15 cellular contexts compared by ENCODE assay signal in the genomic region with DNA sequence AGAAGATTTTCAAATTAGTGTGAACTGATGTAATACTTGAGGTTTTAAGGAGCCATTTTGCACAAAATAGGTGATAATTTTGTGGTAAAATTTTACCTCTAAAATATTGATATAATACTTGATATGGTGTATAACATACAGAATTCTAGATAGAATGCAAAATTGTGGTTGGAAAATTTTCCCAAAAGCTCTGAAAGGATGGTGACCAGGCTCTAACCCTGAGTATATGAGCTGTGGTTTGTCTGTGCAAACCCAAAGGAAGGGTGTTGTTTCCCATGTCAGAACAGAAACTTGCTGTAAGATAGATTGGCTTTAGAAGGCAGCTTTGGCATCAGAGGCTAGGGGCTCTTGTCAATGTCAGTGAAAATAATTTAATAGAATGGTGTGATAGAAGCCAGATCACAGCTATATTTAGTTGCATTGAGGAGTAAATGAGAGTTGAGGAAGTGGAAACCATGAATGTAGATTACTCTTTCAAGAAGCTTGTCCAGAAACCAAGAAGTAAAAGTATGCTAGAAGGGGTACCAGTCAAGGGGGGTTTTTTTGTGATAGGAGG.
DNase-seq lines count a peak whose midpoint lies in the region; ATAC-seq and TF ChIP-seq lines count a peak whose summit lies in the region.
"Had no signal": no experiment of that assay in that cellular context is flagged by ENCODE, and none has a peak within 500 bp of the region (broad histone marks: within the 10 kb centered on the region; RNA-seq: fewer than 3 reads in every experiment).

No MANE protein-coding gene starts in this region.

- peaks cover 36% of the 10 kb centered on the region for H3K4me1 Mint-ChIP-seq in activated naive CD8-positive, alpha-beta T cell treated with anti-CD3 and anti-CD28 coated beads, Interleukin-2, amount 10 ng/mL, durations not matched to agents 7 days and 5 days
- H3K4me1 Mint-ChIP-seq in stimulated activated naive CD8-positive, alpha-beta T cell treated with anti-CD3 and anti-CD28 coated beads, Interleukin-15, Interleukin-2, amounts not matched to agents 100 ng/mL and 50 ng/mL, for 24 hours (ENCODE audit: low read depth), result peaks cover 72% of the 10 kb centered on the region

- H3K9me2 ChIP-seq in Loucy (replicated peaks; ENCODE audit: low read depth, low read length), result no peaks in the 10 kb centered on the region

- DNase-seq in left ventricle myocardium superior (no peak), cardiac septum (ENCODE audit: low spot score) (no peak), stomach (no peak), RWPE1 (ENCODE audit: low spot score) (no peak)
- no peak for DNase-seq in activated naive CD8-positive, alpha-beta T cell treated with anti-CD3 and anti-CD28 coated beads, Interleukin-2, amount 10 ng/mL, durations not matched to agents 7 days and 5 days
- DNase-seq in effector CD8-positive, alpha-beta T cell (lab: John Stamatoyannopoulos, UW), result no peak
- DNase-seq: activated B cell treated with CpG ODN at 0.5 μM for 24 hours; activated effector memory CD4-positive, alpha-beta T cell treated with anti-CD3 and anti-CD28 coated beads, Interleukin-2, amount 50 U/mL, for 16 hours; IMR-90; NCI-H1105 had no signal

- H3K27ac Mint-ChIP-seq in activated naive CD8-positive, alpha-beta T cell treated with anti-CD3 and anti-CD28 coated beads, Interleukin-2, amount 10 ng/mL, durations not matched to agents 7 days and 5 days, result peak overlapping the region; percentile 68
- H3K27ac Mint-ChIP-seq in stimulated activated naive CD8-positive, alpha-beta T cell treated with anti-CD3 and anti-CD28 coated beads, Interleukin-15, Interleukin-2, amounts not matched to agents 100 ng/mL and 50 ng/mL, for 24 hours, result peak overlapping the region; percentile 34
- H3K27ac Mint-ChIP-seq: activated B cell treated with CpG ODN at 0.5 μM for 24 hours had no signal

- POLR2A ChIA-PET in activated naive CD8-positive, alpha-beta T cell treated with anti-CD3 and anti-CD28 coated beads, Interleukin-2, amount 10 ng/mL, durations not matched to agents 7 days and 5 days (lab: Charles Lee), result interaction anchor here (2.0 kb wide), 1 partner anchor 12 kb away, joined by 7 read pairs; no protein-coding TSS in a partner anchor
- POLR2A ChIA-PET in RWPE1 (lab: Yijun Ruan, JAX; ENCODE audit: low non-redundant PET), result no interaction called here

- H3K9me3 ChIP-seq in Loucy (ENCODE audit: insufficient read depth, low read depth, low read length), result no peaks in the 10 kb centered on the region
- no peaks in the 10 kb centered on the region for H3K9me3 ChIP-seq in stomach
- H3K9me3 ChIP-seq: HAP-1 had no signal

- TF ChIP-seq EP300 in stomach (IDR thresholded peaks at IDR 0.05), result no peak

- intact Hi-C loops in left ventricle myocardium superior (cut with micrococcal nuclease) (no loop called here), cardiac septum (cut with DNase I) (no loop called here), stomach (cut with DNase I; ENCODE audit: low total_unique reads) (no loop called here)

- no peak for TF ChIP-seq POLR2A in stomach (IDR thresholded peaks at IDR 0.05)

- no peaks in the 10 kb centered on the region for H3K27me3 Mint-ChIP-seq in activated naive CD8-positive, alpha-beta T cell treated with anti-CD3 and anti-CD28 coated beads, Interleukin-2, amount 10 ng/mL, durations not matched to agents 7 days and 5 days
- H3K27me3 Mint-ChIP-seq in stimulated activated naive CD8-positive, alpha-beta T cell treated with anti-CD3 and anti-CD28 coated beads, Interleukin-15, Interleukin-2, amounts not matched to agents 100 ng/mL and 50 ng/mL, for 24 hours, result no peaks in the 10 kb centered on the region
- H3K27me3 Mint-ChIP-seq: activated B cell treated with CpG ODN at 0.5 μM for 24 hours had no signal

- H3K36me3 Mint-ChIP-seq in activated naive CD8-positive, alpha-beta T cell treated with anti-CD3 and anti-CD28 coated beads, Interleukin-2, amount 10 ng/mL, durations not matched to agents 7 days and 5 days, result peaks cover 13% of the 10 kb centered on the region
- H3K36me3 Mint-ChIP-seq in stimulated activated naive CD8-positive, alpha-beta T cell treated with anti-CD3 and anti-CD28 coated beads, Interleukin-15, Interleukin-2, amounts not matched to agents 100 ng/mL and 50 ng/mL, for 24 hours (ENCODE audit: low read depth), result no peaks in the 10 kb centered on the region

- no peaks in the 10 kb centered on the region for H3K36me3 ChIP-seq in Loucy (ENCODE audit: insufficient read depth, low read length)
- H3K36me3 ChIP-seq in stomach, result no peaks in the 10 kb centered on the region
- H3K36me3 ChIP-seq: HAP-1 had no signal

- no peaks in the 10 kb centered on the region for H4K20me1 ChIP-seq in Loucy (ENCODE audit: insufficient read depth, low read length, poor library complexity, severe bottlenecking)

- TF ChIP-seq CTCF in Loucy (conservative IDR thresholded peaks at IDR 0.05; ENCODE audit: low read length) (no peak), stomach (IDR thresholded peaks at IDR 0.05) (no peak), RWPE1 (conservative IDR thresholded peaks at IDR 0.05; ENCODE audit: low read depth) (no peak)

- peak overlapping the region; percentile 61 for H3K4me3 Mint-ChIP-seq in activated naive CD8-positive, alpha-beta T cell treated with anti-CD3 and anti-CD28 coated beads, Interleukin-2, amount 10 ng/mL, durations not matched to agents 7 days and 5 days
- H3K4me3 Mint-ChIP-seq in stimulated activated naive CD8-positive, alpha-beta T cell treated with anti-CD3 and anti-CD28 coated beads, Interleukin-15, Interleukin-2, amounts not matched to agents 100 ng/mL and 50 ng/mL, for 24 hours, result peak overlapping the region; percentile 2
- H3K4me3 Mint-ChIP-seq: activated B cell treated with CpG ODN at 0.5 μM for 24 hours had no signal

- H3K4me2 ChIP-seq in Loucy (ENCODE audit: low read depth, low read length, poor library complexity, severe bottlenecking), result peak overlapping the region; percentile 31
- H3K4me2 ChIP-seq: hepatocyte had no signal

- no peaks in the 10 kb centered on the region for H3K79me2 ChIP-seq in Loucy (ENCODE audit: insufficient read depth, low read length)
- H3K79me2 ChIP-seq: hepatocyte had no signal

- H3K4me3 ChIP-seq in Loucy (ENCODE audit: low read length, poor library complexity, severe bottlenecking), result no peak overlapping the region
- no peak overlapping the region for H3K4me3 ChIP-seq in stomach
- H3K4me3 ChIP-seq: HAP-1, hepatocyte, skin epidermis had no signal

- no peak overlapping the region for H3K9ac ChIP-seq in Loucy (ENCODE audit: low read depth, low read length, poor library complexity, severe bottlenecking)

- H3K27ac ChIP-seq in stomach (no peak overlapping the region), RWPE1 (no peak overlapping the region)
- H3K27ac ChIP-seq: hepatocyte, skin epidermis had no signal

- no peaks in the 10 kb centered on the region for H3F3A ChIP-seq in Loucy (ENCODE audit: low read depth)

- no peaks in the 10 kb centered on the region for H3K27me3 ChIP-seq in Loucy (ENCODE audit: insufficient read depth, low read length, poor library complexity, severe bottlenecking)
- H3K27me3 ChIP-seq in stomach, result no peaks in the 10 kb centered on the region
- H3K27me3 ChIP-seq: hepatocyte had no signal

- H3K9me3 Mint-ChIP-seq in activated naive CD8-positive, alpha-beta T cell treated with anti-CD3 and anti-CD28 coated beads, Interleukin-2, amount 10 ng/mL, durations not matched to agents 7 days and 5 days, result peaks cover 2% of the 10 kb centered on the region
- H3K9me3 Mint-ChIP-seq in stimulated activated naive CD8-positive, alpha-beta T cell treated with anti-CD3 and anti-CD28 coated beads, Interleukin-15, Interleukin-2, amounts not matched to agents 100 ng/mL and 50 ng/mL, for 24 hours, result no peaks in the 10 kb centered on the region
- H3K9me3 Mint-ChIP-seq: activated B cell treated with CpG ODN at 0.5 μM for 24 hours had no signal

- peaks cover 52% of the 10 kb centered on the region for H3K4me1 ChIP-seq in Loucy (ENCODE audit: insufficient read depth, low read length, poor library complexity, severe bottlenecking)
- peaks cover 0 to 4% (median 0%) of the 10 kb centered on the region in 4 donors for H3K4me1 ChIP-seq in stomach
- H3K4me1 ChIP-seq: HAP-1 had no signal

- CTCF ChIA-PET in RWPE1 (lab: Yijun Ruan, JAX), result interaction anchor here (0.7 kb wide), 1 partner anchor 400 kb away, joined by 6 read pairs; no protein-coding TSS in a partner anchor

- no peak overlapping the region for H2AFZ ChIP-seq in Loucy (ENCODE audit: low read length)
- H2AFZ ChIP-seq: hepatocyte had no signal

- ATAC-seq in left ventricle myocardium superior, result peak; percentile 68
- ATAC-seq in activated naive CD8-positive, alpha-beta T cell treated with anti-CD3 and anti-CD28 coated beads, Interleukin-2, amount 10 ng/mL, durations not matched to agents 7 days and 5 days (ENCODE audit: low read depth), result peak; percentile 46
